8 cellular contexts compared by ENCODE assay signal in the genomic region with DNA sequence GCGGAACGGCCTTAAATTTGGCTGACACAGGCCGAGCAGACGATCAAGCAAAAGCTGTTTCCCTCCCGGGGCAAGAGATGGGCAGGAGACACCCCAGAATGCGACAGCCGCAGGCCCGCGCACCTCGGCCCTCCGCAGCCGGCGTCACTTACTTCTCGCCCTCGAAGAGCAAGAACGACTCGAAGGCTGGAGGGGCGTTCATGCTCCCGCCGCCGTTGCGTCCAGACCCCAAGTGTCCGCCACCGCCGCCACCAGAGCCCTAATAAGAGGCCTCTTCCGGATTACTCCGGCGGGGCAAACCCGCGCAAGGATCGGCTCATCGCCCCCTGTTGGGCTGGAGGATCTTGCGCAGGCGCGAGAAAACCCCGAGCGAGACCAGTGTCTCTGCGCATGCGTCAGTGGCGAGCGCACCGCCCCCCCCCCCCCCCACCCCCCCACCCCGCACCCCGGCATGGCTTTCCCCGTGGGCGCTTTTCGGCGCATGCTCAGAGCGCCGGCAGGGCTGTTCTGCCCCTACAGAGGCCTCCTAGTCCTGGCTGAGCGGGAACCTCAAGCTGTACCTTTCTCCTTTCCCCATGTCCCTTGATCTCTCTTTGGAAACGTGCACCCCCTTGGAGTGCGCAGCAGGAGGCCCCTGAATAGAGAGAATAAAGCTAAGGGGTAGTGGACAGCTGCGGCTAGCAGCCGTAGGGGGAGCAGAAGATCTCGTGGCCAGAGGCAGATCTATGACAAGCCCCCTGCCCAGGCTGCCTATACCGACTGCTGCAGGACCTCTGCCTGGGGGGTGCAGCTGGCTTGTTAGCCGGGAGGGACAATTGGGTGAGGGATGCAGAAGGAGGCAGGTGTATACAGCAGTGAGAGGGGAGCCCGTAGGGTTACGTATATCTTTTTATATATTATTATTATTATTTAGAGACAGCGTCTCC. TPM values are rescaled to one million over a fixed set of nuclear protein-coding genes. Genes with fewer than 3 reads are reported as not detected.
DNase-seq lines count a peak whose midpoint lies in the region; ATAC-seq and TF ChIP-seq lines count a peak whose summit lies in the region.
"Not testable (repeated sequence)": the region's sequence is repeated elsewhere in the genome, so short reads cannot be mapped to it uniquely, and the experiment has no call there.

Gene POLR2J3, minus strand, starts transcription at position 264 of the 926 bp plus-strand sequence. Its CDS starts 62 bp downstream, at position 202.

- peak within 1 kb of the TSS; percentile 96 for H3K4me3 Mint-ChIP-seq in activated T-cell treated with anti-CD3 and anti-CD28 coated beads, Interleukin-2, amount 50 U/mL, for 24 hours
- H3K4me3 Mint-ChIP-seq in endothelial cell (ENCODE audit: unreplicated experiment) (peak within 1 kb of the TSS; percentile 91), memory B cell (peak within 1 kb of the TSS; percentile 82)

- not testable (repeated sequence) for H3K9me3 Mint-ChIP-seq in activated T-cell treated with anti-CD3 and anti-CD28 coated beads, Interleukin-2, amount 50 U/mL, for 24 hours; endothelial cell (ENCODE audit: unreplicated experiment); memory B cell

- H3K4me1 Mint-ChIP-seq in activated T-cell treated with anti-CD3 and anti-CD28 coated beads, Interleukin-2, amount 50 U/mL, for 24 hours (ENCODE audit: low read depth); endothelial cell (ENCODE audit: unreplicated experiment); memory B cell: not testable (repeated sequence)

- not testable (repeated sequence) for H3F3A ChIP-seq in PC-9 (ENCODE audit: insufficient read depth, low read depth)

- peak within 1 kb of the TSS; percentile 61 for H3K4me2 ChIP-seq in PC-9

- H3K27ac ChIP-seq in A673 (ENCODE audit: low read depth, low read length, poor library complexity, severe bottlenecking), result peak within 1 kb of the TSS; percentile 50
- H3K27ac ChIP-seq in PC-9, result peak within 1 kb of the TSS; percentile 31; the same call in 1 of the 2 replicates

- H3K36me3 ChIP-seq in A673 (ENCODE audit: insufficient read depth, low read length, poor library complexity, severe bottlenecking); PC-9 (ENCODE audit: low read depth): not testable (repeated sequence)

- H3K79me2 ChIP-seq in PC-9 (ENCODE audit: low read depth), result not testable (repeated sequence)

- H3K4me3 ChIP-seq in A673 (ENCODE audit: low read depth, low read length, poor library complexity, severe bottlenecking) (peak within 1 kb of the TSS; percentile 53), PC-9 (peak within 1 kb of the TSS; percentile 83)

- intact Hi-C loops in A673 (cut with micrococcal nuclease; ENCODE audit: unreplicated experiment); PC-9 (cut with micrococcal nuclease; ENCODE audit: unreplicated experiment): not testable (repeated sequence)

- H3K27me3 ChIP-seq in A673 (replicated peaks; ENCODE audit: insufficient read depth, low read depth, low read length, poor library complexity); PC-9 (ENCODE audit: insufficient read depth, low read depth): not testable (repeated sequence)

- peak within 1 kb of the TSS; percentile 95 for H3K27ac Mint-ChIP-seq in activated T-cell treated with anti-CD3 and anti-CD28 coated beads, Interleukin-2, amount 50 U/mL, for 24 hours
- H3K27ac Mint-ChIP-seq in endothelial cell (ENCODE audit: unreplicated experiment), result peak within 1 kb of the TSS; percentile 82
- not testable (repeated sequence) for H3K27ac Mint-ChIP-seq in memory B cell

- H3K36me3 Mint-ChIP-seq in activated T-cell treated with anti-CD3 and anti-CD28 coated beads, Interleukin-2, amount 50 U/mL, for 24 hours (ENCODE audit: low read depth); endothelial cell (ENCODE audit: low read depth, unreplicated experiment); memory B cell: not testable (repeated sequence)

- peak; percentile 29; the same call in 1 of the 2 replicates for TF ChIP-seq CTCF in A673 (conservative IDR thresholded peaks at IDR 0.05; ENCODE audit: low read depth, low read length)
- peak; percentile 73 for TF ChIP-seq CTCF in PC-9 (conservative IDR thresholded peaks at IDR 0.05)
- TF ChIP-seq CTCF in endothelial cell (IDR thresholded peaks at IDR 0.05; ENCODE audit: unreplicated experiment), result peak; percentile 32

- not testable (repeated sequence) for H3K9me2 ChIP-seq in PC-9 (ENCODE audit: insufficient read depth)

- not testable (repeated sequence) for H4K20me1 ChIP-seq in PC-9 (ENCODE audit: insufficient read depth)

- H3K27me3 Mint-ChIP-seq in activated T-cell treated with anti-CD3 and anti-CD28 coated beads, Interleukin-2, amount 50 U/mL, for 24 hours; endothelial cell (ENCODE audit: unreplicated experiment); memory B cell: not testable (repeated sequence)

- not testable (repeated sequence) for H3K4me1 ChIP-seq in A673 (ENCODE audit: insufficient read depth, low read length, poor library complexity, severe bottlenecking); PC-9 (replicated peaks; ENCODE audit: insufficient read depth)

- peak within 1 kb of the TSS; percentile 88 for H2AFZ ChIP-seq in PC-9

- DNase-seq in A673 (ENCODE audit: low spot score), result peak; percentile 87
- peak; percentile 71 to 100 for DNase-seq in PC-9
- DNase-seq in activated T-cell treated with anti-CD3 and anti-CD28 coated beads, Interleukin-2, amount 50 U/mL, for 24 hours, result peak; percentile 100
- DNase-seq in endothelial cell (ENCODE audit: low spot score), result peak; percentile 96
- peak; percentile 100 for DNase-seq in memory B cell (ENCODE audit: low spot score in 2 of 2)
- peak; percentile 97 to 100 for DNase-seq in stimulated activated CD4-positive, alpha-beta T cell treated with anti-CD3 and anti-CD28 coated beads, Interleukin-1b, Interleukin-23, amount 100 ng/mL, for 1 hour (ENCODE audit: low read depth in 2 of 2)

- POLR2A ChIA-PET in A673 (lab: Charles Lee; ENCODE audit: low non-redundant PET), result not testable (repeated sequence)
- POLR2A ChIA-PET in PC-9 (lab: Charles Lee; ENCODE audit: unreplicated experiment), result interaction anchor here (0.6 kb wide), 1 partner anchor 576 kb away, joined by 3 read pairs; no protein-coding TSS in a partner anchor

- peak; percentile 94 for ATAC-seq in GM18873 (IDR thresholded peaks at IDR 0.05; ENCODE audit: low FRiP score, unreplicated experiment)
- peak; percentile 90 for ATAC-seq in HG02943 (IDR thresholded peaks at IDR 0.05; ENCODE audit: low read depth, unreplicated experiment)
- peak; percentile 92 for ATAC-seq in memory B cell (ENCODE audit: low read depth)

- BruUV-seq in A673 (replicated peaks; lab: Mats Ljungman, UMichigan); PC-9 (replicated peaks; lab: Mats Ljungman, UMichigan): not testable (repeated sequence)

- H3K9me3 ChIP-seq in A673 (ENCODE audit: low read depth, low read length, poor library complexity, severe bottlenecking); PC-9 (ENCODE audit: insufficient read depth, low read depth): not testable (repeated sequence)

- CTCF ChIA-PET in A673 (lab: Charles Lee); PC-9 (lab: Charles Lee): not testable (repeated sequence)

RNA-seq across cellular contexts. Expression of gene POLR2J3, which starts in this region (rescaled TPM):
- total RNA-seq in A673 (2021) (22.2 and 23.3 TPM in 2 replicates), PC-9 (2021) (51.1 and 54.0 TPM in 2 replicates), endothelial cell (ENCODE audit: unreplicated experiment) (22.0 TPM)

Comparison
In these comparisons a context has a peak if more than half of its experiments do, and no peak if none do; other contexts are left out.
1. Peak in every context shown above with its lines: DNase-seq, ATAC-seq, H3K4me3 ChIP-seq and H3K27ac ChIP-seq.